1 cellular context compared by ENCODE assay signal in the genomic region with DNA sequence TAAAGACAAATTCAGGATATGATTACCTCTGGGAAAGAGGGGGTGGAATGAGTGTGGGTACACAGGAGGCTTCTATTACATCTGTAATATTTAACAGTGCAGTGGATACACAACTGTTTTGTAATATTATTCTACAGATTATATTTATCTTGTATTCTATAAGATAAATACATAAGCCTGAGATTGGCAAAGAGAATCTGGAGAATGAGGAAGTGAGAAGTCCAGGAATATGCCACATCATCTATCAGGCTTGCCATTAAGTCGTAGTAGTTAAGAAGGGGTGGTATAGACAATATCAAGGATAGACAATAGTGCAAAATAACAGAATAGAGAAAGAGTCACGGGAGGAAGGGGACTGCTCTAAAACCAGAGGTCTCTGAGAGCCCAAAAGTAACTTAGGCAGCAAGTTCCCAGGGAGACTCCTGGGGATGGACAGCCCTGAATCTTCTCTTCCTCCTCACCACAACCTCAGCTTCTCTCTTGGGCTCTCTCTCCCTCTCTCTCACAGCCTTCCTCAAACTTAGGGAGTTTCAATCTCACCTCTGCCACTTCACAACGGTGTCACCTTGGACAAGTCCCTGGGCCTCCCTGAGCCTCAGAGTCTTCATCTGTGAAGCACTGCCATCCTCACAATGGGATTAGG.
TF ChIP-seq lines count a peak whose summit lies in the region.

No MANE protein-coding gene starts in this region.

TF ChIP-seq in GM23338, 12 proteins besides CTCF, POLR2A, EP300 and RAD21:
- TF ChIP-seq, protein P1, sequence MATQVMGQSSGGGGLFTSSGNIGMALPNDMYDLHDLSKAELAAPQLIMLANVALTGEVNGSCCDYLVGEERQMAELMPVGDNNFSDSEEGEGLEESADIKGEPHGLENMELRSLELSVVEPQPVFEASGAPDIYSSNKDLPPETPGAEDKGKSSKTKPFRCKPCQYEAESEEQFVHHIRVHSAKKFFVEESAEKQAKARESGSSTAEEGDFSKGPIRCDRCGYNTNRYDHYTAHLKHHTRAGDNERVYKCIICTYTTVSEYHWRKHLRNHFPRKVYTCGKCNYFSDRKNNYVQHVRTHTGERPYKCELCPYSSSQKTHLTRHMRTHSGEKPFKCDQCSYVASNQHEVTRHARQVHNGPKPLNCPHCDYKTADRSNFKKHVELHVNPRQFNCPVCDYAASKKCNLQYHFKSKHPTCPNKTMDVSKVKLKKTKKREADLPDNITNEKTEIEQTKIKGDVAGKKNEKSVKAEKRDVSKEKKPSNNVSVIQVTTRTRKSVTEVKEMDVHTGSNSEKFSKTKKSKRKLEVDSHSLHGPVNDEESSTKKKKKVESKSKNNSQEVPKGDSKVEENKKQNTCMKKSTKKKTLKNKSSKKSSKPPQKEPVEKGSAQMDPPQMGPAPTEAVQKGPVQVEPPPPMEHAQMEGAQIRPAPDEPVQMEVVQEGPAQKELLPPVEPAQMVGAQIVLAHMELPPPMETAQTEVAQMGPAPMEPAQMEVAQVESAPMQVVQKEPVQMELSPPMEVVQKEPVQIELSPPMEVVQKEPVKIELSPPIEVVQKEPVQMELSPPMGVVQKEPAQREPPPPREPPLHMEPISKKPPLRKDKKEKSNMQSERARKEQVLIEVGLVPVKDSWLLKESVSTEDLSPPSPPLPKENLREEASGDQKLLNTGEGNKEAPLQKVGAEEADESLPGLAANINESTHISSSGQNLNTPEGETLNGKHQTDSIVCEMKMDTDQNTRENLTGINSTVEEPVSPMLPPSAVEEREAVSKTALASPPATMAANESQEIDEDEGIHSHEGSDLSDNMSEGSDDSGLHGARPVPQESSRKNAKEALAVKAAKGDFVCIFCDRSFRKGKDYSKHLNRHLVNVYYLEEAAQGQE (IDR thresholded peaks at IDR 0.05; ENCODE audit: unreplicated experiment): no peak
- TF ChIP-seq, protein P2, sequence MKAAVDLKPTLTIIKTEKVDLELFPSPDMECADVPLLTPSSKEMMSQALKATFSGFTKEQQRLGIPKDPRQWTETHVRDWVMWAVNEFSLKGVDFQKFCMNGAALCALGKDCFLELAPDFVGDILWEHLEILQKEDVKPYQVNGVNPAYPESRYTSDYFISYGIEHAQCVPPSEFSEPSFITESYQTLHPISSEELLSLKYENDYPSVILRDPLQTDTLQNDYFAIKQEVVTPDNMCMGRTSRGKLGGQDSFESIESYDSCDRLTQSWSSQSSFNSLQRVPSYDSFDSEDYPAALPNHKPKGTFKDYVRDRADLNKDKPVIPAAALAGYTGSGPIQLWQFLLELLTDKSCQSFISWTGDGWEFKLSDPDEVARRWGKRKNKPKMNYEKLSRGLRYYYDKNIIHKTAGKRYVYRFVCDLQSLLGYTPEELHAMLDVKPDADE (IDR thresholded peaks at IDR 0.05): no peak
- TF ChIP-seq CREB1 (CRISPR knock-in tag; IDR thresholded peaks at IDR 0.05; ENCODE audit: low read depth): no peak
- no peak for TF ChIP-seq ZNF331 (CRISPR knock-in tag; IDR thresholded peaks at IDR 0.05; ENCODE audit: low read depth)
- TF ChIP-seq STAT1 (IDR thresholded peaks at IDR 0.05; ENCODE audit: unreplicated experiment): no peak
- no peak for TF ChIP-seq ZNF114 (CRISPR knock-in tag; IDR thresholded peaks at IDR 0.05)
- no peak for TF ChIP-seq NANOG (IDR thresholded peaks at IDR 0.05; ENCODE audit: borderline replicate concordance)
- TF ChIP-seq EZH2phosphoT487 (IDR thresholded peaks at IDR 0.05; ENCODE audit: unreplicated experiment): no peak
- TF ChIP-seq, protein P3, sequence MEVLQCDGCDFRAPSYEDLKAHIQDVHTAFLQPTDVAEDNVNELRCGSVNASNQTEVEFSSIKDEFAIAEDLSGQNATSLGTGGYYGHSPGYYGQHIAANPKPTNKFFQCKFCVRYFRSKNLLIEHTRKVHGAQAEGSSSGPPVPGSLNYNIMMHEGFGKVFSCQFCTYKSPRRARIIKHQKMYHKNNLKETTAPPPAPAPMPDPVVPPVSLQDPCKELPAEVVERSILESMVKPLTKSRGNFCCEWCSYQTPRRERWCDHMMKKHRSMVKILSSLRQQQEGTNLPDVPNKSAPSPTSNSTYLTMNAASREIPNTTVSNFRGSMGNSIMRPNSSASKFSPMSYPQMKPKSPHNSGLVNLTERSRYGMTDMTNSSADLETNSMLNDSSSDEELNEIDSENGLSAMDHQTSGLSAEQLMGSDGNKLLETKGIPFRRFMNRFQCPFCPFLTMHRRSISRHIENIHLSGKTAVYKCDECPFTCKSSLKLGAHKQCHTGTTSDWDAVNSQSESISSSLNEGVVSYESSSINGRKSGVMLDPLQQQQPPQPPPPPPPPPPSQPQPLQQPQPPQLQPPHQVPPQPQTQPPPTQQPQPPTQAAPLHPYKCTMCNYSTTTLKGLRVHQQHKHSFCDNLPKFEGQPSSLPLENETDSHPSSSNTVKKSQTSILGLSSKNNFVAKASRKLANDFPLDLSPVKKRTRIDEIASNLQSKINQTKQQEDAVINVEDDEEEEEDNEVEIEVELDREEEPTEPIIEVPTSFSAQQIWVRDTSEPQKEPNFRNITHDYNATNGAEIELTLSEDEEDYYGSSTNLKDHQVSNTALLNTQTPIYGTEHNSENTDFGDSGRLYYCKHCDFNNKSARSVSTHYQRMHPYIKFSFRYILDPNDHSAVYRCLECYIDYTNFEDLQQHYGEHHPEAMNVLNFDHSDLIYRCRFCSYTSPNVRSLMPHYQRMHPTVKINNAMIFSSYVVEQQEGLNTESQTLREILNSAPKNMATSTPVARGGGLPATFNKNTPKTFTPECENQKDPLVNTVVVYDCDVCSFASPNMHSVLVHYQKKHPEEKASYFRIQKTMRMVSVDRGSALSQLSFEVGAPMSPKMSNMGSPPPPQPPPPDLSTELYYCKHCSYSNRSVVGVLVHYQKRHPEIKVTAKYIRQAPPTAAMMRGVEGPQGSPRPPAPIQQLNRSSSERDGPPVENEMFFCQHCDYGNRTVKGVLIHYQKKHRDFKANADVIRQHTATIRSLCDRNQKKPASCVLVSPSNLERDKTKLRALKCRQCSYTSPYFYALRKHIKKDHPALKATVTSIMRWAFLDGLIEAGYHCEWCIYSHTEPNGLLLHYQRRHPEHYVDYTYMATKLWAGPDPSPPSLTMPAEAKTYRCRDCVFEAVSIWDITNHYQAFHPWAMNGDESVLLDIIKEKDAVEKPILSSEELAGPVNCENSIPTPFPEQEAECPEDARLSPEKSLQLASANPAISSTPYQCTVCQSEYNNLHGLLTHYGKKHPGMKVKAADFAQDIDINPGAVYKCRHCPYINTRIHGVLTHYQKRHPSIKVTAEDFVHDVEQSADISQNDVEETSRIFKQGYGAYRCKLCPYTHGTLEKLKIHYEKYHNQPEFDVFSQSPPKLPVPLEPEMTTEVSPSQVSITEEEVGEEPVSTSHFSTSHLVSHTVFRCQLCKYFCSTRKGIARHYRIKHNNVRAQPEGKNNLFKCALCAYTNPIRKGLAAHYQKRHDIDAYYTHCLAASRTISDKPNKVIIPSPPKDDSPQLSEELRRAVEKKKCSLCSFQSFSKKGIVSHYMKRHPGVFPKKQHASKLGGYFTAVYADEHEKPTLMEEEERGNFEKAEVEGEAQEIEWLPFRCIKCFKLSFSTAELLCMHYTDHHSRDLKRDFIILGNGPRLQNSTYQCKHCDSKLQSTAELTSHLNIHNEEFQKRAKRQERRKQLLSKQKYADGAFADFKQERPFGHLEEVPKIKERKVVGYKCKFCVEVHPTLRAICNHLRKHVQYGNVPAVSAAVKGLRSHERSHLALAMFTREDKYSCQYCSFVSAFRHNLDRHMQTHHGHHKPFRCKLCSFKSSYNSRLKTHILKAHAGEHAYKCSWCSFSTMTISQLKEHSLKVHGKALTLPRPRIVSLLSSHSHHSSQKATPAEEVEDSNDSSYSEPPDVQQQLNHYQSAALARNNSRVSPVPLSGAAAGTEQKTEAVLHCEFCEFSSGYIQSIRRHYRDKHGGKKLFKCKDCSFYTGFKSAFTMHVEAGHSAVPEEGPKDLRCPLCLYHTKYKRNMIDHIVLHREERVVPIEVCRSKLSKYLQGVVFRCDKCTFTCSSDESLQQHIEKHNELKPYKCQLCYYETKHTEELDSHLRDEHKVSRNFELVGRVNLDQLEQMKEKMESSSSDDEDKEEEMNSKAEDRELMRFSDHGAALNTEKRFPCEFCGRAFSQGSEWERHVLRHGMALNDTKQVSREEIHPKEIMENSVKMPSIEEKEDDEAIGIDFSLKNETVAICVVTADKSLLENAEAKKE (CRISPR knock-in tag; IDR thresholded peaks at IDR 0.05): no peak
- TF ChIP-seq POLR2AphosphoS5 (IDR thresholded peaks at IDR 0.05; ENCODE audit: low read depth): no peak
- TF ChIP-seq JUNB (IDR thresholded peaks at IDR 0.05; ENCODE audit: unreplicated experiment): no peak
- TF ChIP-seq EZH2 (IDR thresholded peaks at IDR 0.05; ENCODE audit: low read depth, unreplicated experiment): no peak
